ENCODE assay signal across 20 cellular contexts in the genomic region with DNA sequence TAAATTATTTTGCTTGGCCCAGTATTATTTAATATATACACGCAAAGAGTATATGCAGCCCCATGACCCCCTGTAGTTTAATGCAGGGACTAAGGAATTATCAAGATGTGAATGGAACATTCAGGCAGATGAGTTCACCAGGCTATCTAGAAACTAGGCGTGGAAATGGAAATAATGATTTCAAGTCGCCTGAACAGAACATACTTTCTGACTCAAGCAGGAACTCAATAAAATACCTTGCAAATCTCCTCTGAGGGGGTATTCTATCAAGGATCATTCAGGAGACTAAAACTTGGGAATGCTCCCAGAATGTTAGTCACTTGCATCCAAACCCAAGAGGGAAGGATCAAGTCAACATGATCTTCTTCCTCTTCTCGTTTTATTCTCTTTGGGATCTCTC. TPM values are rescaled to one million over a fixed set of nuclear protein-coding genes. Genes with fewer than 3 reads are reported as not detected.
DNase-seq lines count a peak whose midpoint lies in the region; ATAC-seq, FAIRE-seq and TF ChIP-seq lines count a peak whose summit lies in the region.
"Had no signal": no experiment of that assay in that cellular context is flagged by ENCODE, and none has a peak within 500 bp of the region (broad histone marks: within the 10 kb centered on the region; RNA-seq: fewer than 3 reads in every experiment).

No MANE protein-coding gene starts in this region.

- peak overlapping the region; percentile 18 for H2AFZ ChIP-seq in mammary epithelial cell (ENCODE audit: low read depth, low read length)
- no peak overlapping the region for H2AFZ ChIP-seq in keratinocyte (ENCODE audit: control insufficient read depth, low read length)

- H3K4me3 Mint-ChIP-seq in Caco-2 (ENCODE audit: unreplicated experiment): no peak overlapping the region
- H3K4me3 Mint-ChIP-seq: activated CD4-positive, alpha-beta memory T cell treated with anti-CD3 and anti-CD28 coated beads, Interleukin-2, amount 10 ng/mL, durations not matched to agents 7 days and 5 days; activated naive CD8-positive, alpha-beta T cell treated with anti-CD3 and anti-CD28 coated beads, Interleukin-2, amount 10 ng/mL, durations not matched to agents 7 days and 5 days; H9 had no signal

- CTCF ChIA-PET in BJ (lab: Yijun Ruan, JAX) (no interaction called here), mammary epithelial cell (lab: Charles Lee; ENCODE audit: low non-redundant PET) (no interaction called here), Caco-2 (lab: Charles Lee) (no interaction called here)

- POLR2A ChIA-PET in BJ (lab: Charles Lee): no interaction called here
- POLR2A ChIA-PET in Caco-2 (lab: Charles Lee): no interaction called here

- WGBS in mammary epithelial cell (ENCODE audit: low coverage, missing lambda C conversion rate): 51% methylated on average over 4 of the region's 4 CpGs
- WGBS in ovary, 3 donors: 16 to 25% (median 17%) methylated on average over 4 of the region's 4 CpGs
- WGBS in pancreas, 2 donors: 80 to 85% methylated on average over 4 of the region's 4 CpGs

- H3K4me3 ChIP-seq in BJ (ENCODE audit: low read depth, low read length) (no peak overlapping the region), mammary epithelial cell (replicated peaks in 1 of 3; ENCODE audit: insufficient read depth in 1 of 3, low read depth in 2 of 3, low read length in 3 of 3) (no peak overlapping the region), keratinocyte (ENCODE audit: control insufficient read depth in 2 of 3, extremely low read depth in 1 of 3, insufficient read depth in 2 of 3, low read depth in 1 of 3, low read length in 3 of 3) (no peak overlapping the region), Caco-2 (ENCODE audit: low read depth, low read length) (no peak overlapping the region), ovary (no peak overlapping the region), pancreas (no peak overlapping the region)
- H3K4me3 ChIP-seq: skin epidermis, testis had no signal

- no peak for TF ChIP-seq EP300 in ovary (IDR thresholded peaks at IDR 0.05)

- BruUV-seq in mammary epithelial cell (replicated peaks; lab: Mats Ljungman, UMichigan) (no TSS peak), Caco-2 (replicated peaks; lab: Mats Ljungman, UMichigan) (no TSS peak)

- no peak overlapping the region for H3K27ac Mint-ChIP-seq in Caco-2 (ENCODE audit: unreplicated experiment)
- H3K27ac Mint-ChIP-seq: activated CD4-positive, alpha-beta memory T cell treated with anti-CD3 and anti-CD28 coated beads, Interleukin-2, amount 10 ng/mL, durations not matched to agents 7 days and 5 days; activated naive CD8-positive, alpha-beta T cell treated with anti-CD3 and anti-CD28 coated beads, Interleukin-2, amount 10 ng/mL, durations not matched to agents 7 days and 5 days; H9 had no signal

- H3K27ac ChIP-seq in mammary epithelial cell (ENCODE audit: insufficient read depth, low read depth, low read length) (peak overlapping the region; percentile 36), keratinocyte (ENCODE audit: control insufficient read depth, insufficient read depth, low read length) (no peak overlapping the region), ovary (no peak overlapping the region), pancreas (no peak overlapping the region)
- H3K27ac ChIP-seq: skin epidermis, testis had no signal

- H3K27me3 Mint-ChIP-seq in Caco-2 (ENCODE audit: insufficient read depth, unreplicated experiment): no peaks in the 10 kb centered on the region
- H3K27me3 Mint-ChIP-seq: activated CD4-positive, alpha-beta memory T cell treated with anti-CD3 and anti-CD28 coated beads, Interleukin-2, amount 10 ng/mL, durations not matched to agents 7 days and 5 days; activated naive CD8-positive, alpha-beta T cell treated with anti-CD3 and anti-CD28 coated beads, Interleukin-2, amount 10 ng/mL, durations not matched to agents 7 days and 5 days had no signal

- no peaks in the 10 kb centered on the region for H3K9me3 Mint-ChIP-seq in Caco-2 (ENCODE audit: unreplicated experiment)
- H3K9me3 Mint-ChIP-seq: activated CD4-positive, alpha-beta memory T cell treated with anti-CD3 and anti-CD28 coated beads, Interleukin-2, amount 10 ng/mL, durations not matched to agents 7 days and 5 days; activated naive CD8-positive, alpha-beta T cell treated with anti-CD3 and anti-CD28 coated beads, Interleukin-2, amount 10 ng/mL, durations not matched to agents 7 days and 5 days; H9 had no signal

- DNase-seq in BJ (ENCODE audit: low read depth) (peak; percentile 26), M059J (ENCODE audit: low read depth) (peak; percentile 82), mammary epithelial cell (peak; percentile 51), keratinocyte (ENCODE audit: low read depth, low spot score) (no peak), Caco-2 (no peak), ovary (no peak), pancreas (no peak)
- DNase-seq: activated CD4-positive, alpha-beta memory T cell treated with anti-CD3 and anti-CD28 coated beads, Interleukin-2, amount 10 ng/mL, durations not matched to agents 7 days and 5 days; activated naive CD8-positive, alpha-beta T cell treated with anti-CD3 and anti-CD28 coated beads, Interleukin-2, amount 10 ng/mL, durations not matched to agents 7 days and 5 days; activated T-cell treated with anti-CD3 and anti-CD28 coated beads, Interleukin-2, amount 50 U/mL, for 48 hours; GF-D8; H9; NCI-H1417 treated with DMSO at 0.1 percent for 48 hours; NCI-H2171 treated with DMSO at 0.1 percent for 48 hours; stimulated activated CD4-positive, alpha-beta T cell treated with anti-CD3 and anti-CD28 coated beads, Interleukin-4, amount 100 ng/mL, for 4 hours; T-helper 1 cell; testis had no signal

- intact Hi-C loops in mammary epithelial cell (cut with micrococcal nuclease): no loop called here
- intact Hi-C loops in Caco-2 (cut with micrococcal nuclease; ENCODE audit: unreplicated experiment): no loop called here
- intact Hi-C loops in ovary (cut with DNase I): no loop called here
- intact Hi-C loops in pancreas (cut with DNase I): no loop called here

- dilution Hi-C loops in mammary epithelial cell (cut with HindIII; ENCODE audit: low sequenced_read_pairs) (no loop called here), keratinocyte (cut with MboI; ENCODE audit: extremely low pct_ligation_motif_present, low sequenced_read_pairs) (no loop called here)

- peaks cover 53% of the 10 kb centered on the region for H3K4me1 ChIP-seq in mammary epithelial cell (ENCODE audit: insufficient read depth, low read length)
- H3K4me1 ChIP-seq in keratinocyte (ENCODE audit: control insufficient read depth, extremely low read depth, insufficient read depth, low read length): peaks cover 31% of the 10 kb centered on the region
- H3K4me1 ChIP-seq in Caco-2: no peaks in the 10 kb centered on the region
- H3K4me1 ChIP-seq in ovary (ENCODE audit: insufficient read depth): peaks cover 1% of the 10 kb centered on the region
- H3K4me1 ChIP-seq in pancreas: peaks cover 5 to 22% (median 12%) of the 10 kb centered on the region in 3 donors
- H3K4me1 ChIP-seq: testis had no signal

- no peak overlapping the region for H3K9ac ChIP-seq in mammary epithelial cell (ENCODE audit: insufficient read depth, low read length)
- H3K9ac ChIP-seq in keratinocyte (ENCODE audit: control insufficient read depth, extremely low read depth, insufficient read depth, low read length): no peak overlapping the region

- no peaks in the 10 kb centered on the region for H3K27me3 ChIP-seq in BJ (ENCODE audit: control insufficient read depth, insufficient read depth, low read length)
- no peaks in the 10 kb centered on the region for H3K27me3 ChIP-seq in mammary epithelial cell (ENCODE audit: insufficient read depth, low read length)
- H3K27me3 ChIP-seq in keratinocyte (ENCODE audit: control insufficient read depth, extremely low read depth, insufficient read depth, low read length): no peaks in the 10 kb centered on the region
- no peaks in the 10 kb centered on the region for H3K27me3 ChIP-seq in Caco-2 (replicated peaks; ENCODE audit: control insufficient read depth, insufficient read depth, low read length)
- no peaks in the 10 kb centered on the region for H3K27me3 ChIP-seq in ovary
- no peaks in the 10 kb centered on the region for H3K27me3 ChIP-seq in pancreas
- H3K27me3 ChIP-seq: testis had no signal

- H3K36me3 Mint-ChIP-seq in Caco-2 (ENCODE audit: insufficient read depth, unreplicated experiment): no peaks in the 10 kb centered on the region
- H3K36me3 Mint-ChIP-seq: activated naive CD8-positive, alpha-beta T cell treated with anti-CD3 and anti-CD28 coated beads, Interleukin-2, amount 10 ng/mL, durations not matched to agents 7 days and 5 days had no signal

- no peaks in the 10 kb centered on the region for H3K4me1 Mint-ChIP-seq in Caco-2 (ENCODE audit: low read depth, unreplicated experiment)
- H3K4me1 Mint-ChIP-seq: activated CD4-positive, alpha-beta memory T cell treated with anti-CD3 and anti-CD28 coated beads, Interleukin-2, amount 10 ng/mL, durations not matched to agents 7 days and 5 days; activated naive CD8-positive, alpha-beta T cell treated with anti-CD3 and anti-CD28 coated beads, Interleukin-2, amount 10 ng/mL, durations not matched to agents 7 days and 5 days had no signal

- H3K4me2 ChIP-seq in mammary epithelial cell (ENCODE audit: insufficient read depth, low read depth, low read length) (no peak overlapping the region), keratinocyte (ENCODE audit: control insufficient read depth, extremely low read depth, insufficient read depth, low read depth, low read length) (peak overlapping the region; percentile 17)

- in situ Hi-C loops in mammary epithelial cell (cut with MboI; ENCODE audit: low sequenced_read_pairs in 2 of 2): loop anchor here in 1 of 2 donors (5.0 kb wide), 1 partner anchor 172 kb away; the partner anchor contains the start of gene PF4V1

- H3K9me1 ChIP-seq in keratinocyte (ENCODE audit: control insufficient read depth, extremely low read depth, insufficient read depth, low read length): no peaks in the 10 kb centered on the region

- no peak for ATAC-seq in HG03095 (IDR thresholded peaks at IDR 0.05; ENCODE audit: unreplicated experiment)
- ATAC-seq in pancreas: no peak

- H3K9me3 ChIP-seq in mammary epithelial cell (replicated peaks; ENCODE audit: insufficient read depth, low read length) (no peaks in the 10 kb centered on the region), keratinocyte (ENCODE audit: control insufficient read depth, low read depth, low read length) (no peaks in the 10 kb centered on the region), Caco-2 (no peaks in the 10 kb centered on the region), ovary (no peaks in the 10 kb centered on the region), pancreas (no peaks in the 10 kb centered on the region)
- H3K9me3 ChIP-seq: testis had no signal

- H3K36me3 ChIP-seq in BJ (ENCODE audit: control insufficient read depth, insufficient read depth, low read length) (no peaks in the 10 kb centered on the region), mammary epithelial cell (ENCODE audit: insufficient read depth, low read length) (no peaks in the 10 kb centered on the region), keratinocyte (ENCODE audit: control insufficient read depth in 2 of 2, extremely low read depth in 1 of 2, insufficient read depth in 2 of 2, low read length in 2 of 2) (no peaks in the 10 kb centered on the region), Caco-2 (ENCODE audit: control insufficient read depth, insufficient read depth, low read length) (no peaks in the 10 kb centered on the region), ovary (no peaks in the 10 kb centered on the region), pancreas (no peaks in the 10 kb centered on the region)

- no peak for TF ChIP-seq POLR2A in ovary (IDR thresholded peaks at IDR 0.05)

- H4K20me1 ChIP-seq in mammary epithelial cell (ENCODE audit: insufficient read depth, low read length) (no peaks in the 10 kb centered on the region), keratinocyte (ENCODE audit: control insufficient read depth, extremely low read depth, insufficient read depth, low read length) (no peaks in the 10 kb centered on the region)

- H3K79me2 ChIP-seq in mammary epithelial cell (ENCODE audit: insufficient read depth, low read length) (no peaks in the 10 kb centered on the region), keratinocyte (ENCODE audit: control insufficient read depth, insufficient read depth, low read length) (no peaks in the 10 kb centered on the region)

- FAIRE-seq in keratinocyte (lab: Jason Lieb, UNC) (peak; percentile 67), pancreas (lab: Jason Lieb, UNC) (no peak)
- FAIRE-seq: D721Med had no signal

- TF ChIP-seq CTCF in BJ (IDR thresholded peaks at IDR 0.05; ENCODE audit: insufficient read depth, low read depth, low read length) (no peak), mammary epithelial cell (conservative IDR thresholded peaks at IDR 0.05 in 1 of 2, IDR thresholded peaks at IDR 0.05 in 1 of 2; ENCODE audit: extremely low read depth in 1 of 2, insufficient read depth in 1 of 2, low read depth in 1 of 2, low read length in 2 of 2) (no peak), keratinocyte (optimal IDR thresholded peaks at IDR 0.05 in 1 of 3, IDR thresholded peaks at IDR 0.05 in 1 of 3, conservative IDR thresholded peaks at IDR 0.05 in 1 of 3; ENCODE audit: extremely low read depth in 1 of 3, insufficient read depth in 2 of 3, low read length in 3 of 3) (no peak), Caco-2 (IDR thresholded peaks at IDR 0.05; ENCODE audit: insufficient read depth in 1 of 2, low read depth in 1 of 2, low read length in 1 of 2, severe bottlenecking in 1 of 2, unreplicated experiment in 1 of 2) (no peak), ovary (IDR thresholded peaks at IDR 0.05) (no peak), pancreas (IDR thresholded peaks at IDR 0.05) (no peak)

RNA-seq across cellular contexts. Expression of gene RASSF6, which starts 59.6 kb away (rescaled TPM):
- polyA plus RNA-seq in BJ (2011; rRNA removed): not detected in 2 replicates
- not detected in 2 replicates for polyA minus RNA-seq in BJ (2011; rRNA and poly(A)+ RNA removed)
- total RNA-seq in M059J (2014; rRNA removed; shearing (Covaris generic)): 0.02 TPM in 1 of 2 replicates, not detected in the other
- total RNA-seq in mammary epithelial cell: 10 to 100 TPM; 35.3 to 84.2 TPM
- 6.2 TPM for polyA plus RNA-seq in mammary epithelial cell
- polyA minus RNA-seq in mammary epithelial cell: 6.8 TPM
- polyA plus RNA-seq in keratinocyte: 3.6 to 6.5 TPM (median 4.4 TPM) in 3 replicates
- 5.2 TPM for polyA plus RNA-seq in keratinocyte (2011; ENCODE audit: low read depth)
- 4.5 and 8.3 TPM in 2 replicates for polyA plus RNA-seq in keratinocyte (2011; cell fraction: cytosol; rRNA removed)
- 10.1 and 11.4 TPM in 2 replicates for polyA plus RNA-seq in keratinocyte (2011; cell fraction: nucleus; rRNA removed)
- 3.5 and 3.6 TPM in 2 replicates for polyA plus RNA-seq in keratinocyte (2012; ENCODE audit: low replicate concordance)
- polyA minus RNA-seq in keratinocyte: 2.8 to 3.6 TPM (median 3.4 TPM) in 3 replicates
- 5.8 TPM for polyA minus RNA-seq in keratinocyte (2011; cell fraction: cytosol; rRNA and poly(A)+ RNA removed)
- 7.7 and 16.1 TPM in 2 replicates for polyA minus RNA-seq in keratinocyte (2011; cell fraction: nucleus; rRNA and poly(A)+ RNA removed)
- 2.4 and 2.9 TPM in 2 replicates for total RNA-seq in Caco-2 (2022)
- 1 to 10 TPM in 3 of 7 donors, under 1 TPM in 4; 0.38 to 1.6 (median 0.97) TPM for total RNA-seq in ovary
- polyA plus RNA-seq in ovary: 1 to 10 TPM in 1 of 2 donors, under 1 TPM in 1; 0.85 to 1.0 TPM
- 10 to 100 TPM in 1 of 6 donors, 1 to 10 TPM in 5; 3.1 to 10.2 (median 5.8) TPM for total RNA-seq in pancreas
- 1 to 10 TPM; 2.8 to 4.1 TPM for polyA plus RNA-seq in pancreas

Comparison
In these comparisons a context has a peak if more than half of its experiments do, and no peak if none do; other contexts are left out.
1. DNase-seq: peak in BJ (single experiment), M059J (single experiment) and mammary epithelial cell (single experiment); none in keratinocyte (single experiment), Caco-2 (0 of 2), ovary (0 of 5) and pancreas (0 of 6).